25 cellular contexts compared by ENCODE assay signal in genomic region chr3:49001155-49001554, GRCh38. TPM values are rescaled to one million over a fixed set of nuclear protein-coding genes. Genes with fewer than 3 reads are reported as not detected.
A peak's percentile ranks its signal among the peaks of the same experiment; 100 is the strongest.
DNase-seq lines count a peak whose midpoint lies in the region; ATAC-seq, FAIRE-seq and TF ChIP-seq lines count a peak whose summit lies in the region.
"Had no signal": no experiment of that assay in that cellular context is flagged by ENCODE, and none has a peak within 500 bp of the region (broad histone marks: within the 10 kb centered on the region; RNA-seq: fewer than 3 reads in every experiment).

No MANE protein-coding gene starts in this region.

- no peak overlapping the region for H2BK12ac ChIP-seq in H1 (ENCODE audit: low read depth, low read length)

- H3K27me3 ChIP-seq in H1 (replicated peaks in 1 of 4; ENCODE audit: control insufficient read depth in 3 of 4, extremely low read depth in 1 of 4, insufficient read depth in 3 of 4, low read length in 3 of 4) = no peaks in the 10 kb centered on the region
- H3K27me3 ChIP-seq: left lung, stomach, tibial artery had no signal

- TF ChIP-seq RAD21 in H1 (IDR thresholded peaks at IDR 0.05 in 1 of 2, conservative IDR thresholded peaks at IDR 0.05 in 1 of 2; ENCODE audit: low read depth in 2 of 2, low read length in 2 of 2) = no peak

- FAIRE-seq in H1 (lab: Jason Lieb, UNC) = no peak
- FAIRE-seq: endometrium had no signal

- peaks cover 0 to 4% of the 10 kb centered on the region in 2 experiments for H4K20me1 ChIP-seq in H1 (replicated peaks in 1 of 2; ENCODE audit: control insufficient read depth in 1 of 2, insufficient read depth in 2 of 2, low read length in 2 of 2)

- no peak overlapping the region for H3K4me2 ChIP-seq in H1 (ENCODE audit: insufficient read depth in 1 of 2, low read depth in 2 of 2, low read length in 2 of 2)

- TF ChIP-seq POLR2A in H1 (IDR thresholded peaks at IDR 0.05; ENCODE audit: control extremely low read depth in 1 of 2, low read depth in 2 of 2, low read length in 2 of 2) = no peak

- TF ChIP-seq CTCF in HFFc6 (IDR thresholded peaks at IDR 0.05) (peak; percentile 28; the same call in 1 of the 2 replicates), H1 (IDR thresholded peaks at IDR 0.05; ENCODE audit: control extremely low read depth in 1 of 3, insufficient read depth in 1 of 3, low read depth in 1 of 3, low read length in 3 of 3) (peak in 1 of 3 experiments; percentile 16; a peak in 1 of 4 replicates)

- no peaks in the 10 kb centered on the region for H3K9me3 Mint-ChIP-seq in activated naive CD4-positive, alpha-beta T cell treated with anti-CD3 and anti-CD28 coated beads, Interleukin-2, amount 50 U/mL, for 24 hours
- no peaks in the 10 kb centered on the region for H3K9me3 Mint-ChIP-seq in HFFc6
- H3K9me3 Mint-ChIP-seq: T-helper 1 cell treated with Interleukin-12 subunit alpha and Interleukin-12 subunit beta and Interleukin-4 antibody, amounts not matched to agents 30 μg/mL and 1 μg/mL, for 36 hours had no signal

- no peak overlapping the region for H3K4me3 ChIP-seq in H1 (ENCODE audit: extremely low read depth in 1 of 4, insufficient read depth in 2 of 4, low read depth in 3 of 4, low read length in 4 of 4)
- H3K4me3 ChIP-seq: left lung, psoas muscle, SK-N-MC, stomach, tibial artery had no signal

- POLR2A ChIA-PET in H1 (lab: Charles Lee; ENCODE audit: partially characterized antibody) = interaction anchor here (33.9 to 38.8 kb wide), 2 partner anchors 1 to 12 kb away, joined by 1518 read pairs; partner anchors contain the start of genes DALRD3, IMPDH2, NDUFAF3 and P4HTM

- H3K18ac ChIP-seq in H1 (ENCODE audit: extremely low read depth, low read length) = no peak overlapping the region; the same call in 1 of the 2 replicates

- no peaks in the 10 kb centered on the region for H3K27me3 Mint-ChIP-seq in activated naive CD4-positive, alpha-beta T cell treated with anti-CD3 and anti-CD28 coated beads, Interleukin-2, amount 50 U/mL, for 24 hours
- H3K27me3 Mint-ChIP-seq in HFFc6 (ENCODE audit: insufficient read depth) = no peaks in the 10 kb centered on the region

- H3K36me3 Mint-ChIP-seq in activated naive CD4-positive, alpha-beta T cell treated with anti-CD3 and anti-CD28 coated beads, Interleukin-2, amount 50 U/mL, for 24 hours = no peaks in the 10 kb centered on the region
- H3K36me3 Mint-ChIP-seq in HFFc6 (ENCODE audit: low read depth) = 0 out of 2 replicates have a peak, but pooled peaks cover 4% of the 10 kb centered on the region

- peak overlapping the region; percentile 13; the same call in 1 of the 2 replicates for H2BK5ac ChIP-seq in H1 (ENCODE audit: low read depth, low read length)

- no peaks in the 10 kb centered on the region for H3K23me2 ChIP-seq in H1 (ENCODE audit: low read depth, low read length)

- H3K56ac ChIP-seq in H1 (replicated peaks; ENCODE audit: insufficient read length, low read depth, low read length) = no peak overlapping the region

- ATAC-seq in HG03457 (IDR thresholded peaks at IDR 0.05; ENCODE audit: unreplicated experiment) = no peak
- ATAC-seq: left lung, psoas muscle had no signal

- no peak overlapping the region for H3K4me3 Mint-ChIP-seq in activated naive CD4-positive, alpha-beta T cell treated with anti-CD3 and anti-CD28 coated beads, Interleukin-2, amount 50 U/mL, for 24 hours
- H3K4me3 Mint-ChIP-seq in HFFc6 = no peak overlapping the region
- H3K4me3 Mint-ChIP-seq: T-helper 1 cell treated with Interleukin-12 subunit alpha and Interleukin-12 subunit beta and Interleukin-4 antibody, amounts not matched to agents 30 μg/mL and 1 μg/mL, for 36 hours had no signal

- no peak overlapping the region; the same call in 1 of the 2 replicates for H2BK15ac ChIP-seq in H1 (ENCODE audit: low read length)

- CTCF ChIA-PET in H1 (lab: Charles Lee; ENCODE audit: partially characterized antibody) = interaction anchor here (5.1 to 7.3 kb wide), 2 partner anchors 12 to 14 kb away, joined by 42 read pairs; partner anchors contain the start of gene P4HTM

- H3K27ac ChIP-seq in H1 (ENCODE audit: low read depth, low read length) = no peak overlapping the region
- H3K27ac ChIP-seq: left lung, psoas muscle, SK-N-MC, tibial artery had no signal

- no peak for TF ChIP-seq EP300 in H1 (IDR thresholded peaks at IDR 0.05; ENCODE audit: borderline replicate concordance in 1 of 2, low read depth in 2 of 2, low read length in 2 of 2)

- H4K8ac ChIP-seq in H1 (ENCODE audit: extremely low read depth, insufficient read depth, low read length) = no peak overlapping the region

- peaks cover 0 to 17% (median 7%) of the 10 kb centered on the region in 4 experiments; a peak in 5 of 7 replicates for H3K4me1 ChIP-seq in H1 (replicated peaks in 1 of 4; ENCODE audit: control insufficient read depth in 3 of 4, insufficient read depth in 4 of 4, low read length in 3 of 4)

- no peak overlapping the region for H3K9ac ChIP-seq in H1 (replicated peaks in 1 of 4; ENCODE audit: extremely low read depth in 1 of 4, low read depth in 3 of 4, low read length in 3 of 4)

- H3K9me3 ChIP-seq in H1 (ENCODE audit: insufficient read depth in 2 of 2, low read depth in 1 of 2, low read length in 1 of 2) = no peaks in the 10 kb centered on the region
- H3K9me3 ChIP-seq: Caco-2, left lung, psoas muscle, stomach, tibial artery had no signal

- H4K5ac ChIP-seq in H1 (ENCODE audit: insufficient read length, low read depth, low read length) = no peak overlapping the region

- no peak overlapping the region for H3K4ac ChIP-seq in H1 (replicated peaks; ENCODE audit: insufficient read length, low read depth, low read length)

- WGBS in H1 (ENCODE audit: extremely low coverage in 1 of 2, insufficient coverage in 1 of 2, insufficient read length in 1 of 2, insufficient replicate concordance in 2 of 2, low coverage in 1 of 2, low lambda C conversion rate in 2 of 2, missing lambda C conversion rate in 1 of 2), 2 experiments = 87% methylated on average over 6 of the region's 6 CpGs; no CpG with 5 or more reads in 1 of the 2 experiments

- H2AFZ ChIP-seq in H1 (ENCODE audit: low read length) = no peak overlapping the region

- H3K4me1 Mint-ChIP-seq in activated naive CD4-positive, alpha-beta T cell treated with anti-CD3 and anti-CD28 coated beads, Interleukin-2, amount 50 U/mL, for 24 hours = no peaks in the 10 kb centered on the region
- H3K4me1 Mint-ChIP-seq in HFFc6 (ENCODE audit: low read depth) = peaks cover 2% of the 10 kb centered on the region

- no peak overlapping the region for H3K23ac ChIP-seq in H1 (ENCODE audit: insufficient read length)

- H3K14ac ChIP-seq in H1 (ENCODE audit: insufficient read length) = no peak overlapping the region

- no peak overlapping the region for H2BK20ac ChIP-seq in H1 (ENCODE audit: low read length)

- H2BK120ac ChIP-seq in H1 (replicated peaks; ENCODE audit: low read depth, low read length) = no peak overlapping the region

- H2AK5ac ChIP-seq in H1 (ENCODE audit: low read depth, low read length) = no peak overlapping the region

- peak overlapping the region; percentile 36 for H3K27ac Mint-ChIP-seq in activated naive CD4-positive, alpha-beta T cell treated with anti-CD3 and anti-CD28 coated beads, Interleukin-2, amount 50 U/mL, for 24 hours
- no peak overlapping the region for H3K27ac Mint-ChIP-seq in HFFc6
- H3K27ac Mint-ChIP-seq: T-helper 1 cell treated with Interleukin-12 subunit alpha and Interleukin-12 subunit beta and Interleukin-4 antibody, amounts not matched to agents 30 μg/mL and 1 μg/mL, for 36 hours had no signal

- H3K79me1 ChIP-seq in H1 (ENCODE audit: low read depth, low read length) = peaks cover 3% of the 10 kb centered on the region; the same call in 1 of the 2 replicates

- no peak for DNase-seq in activated naive CD4-positive, alpha-beta T cell treated with Interleukin-2 at 50 U/mL for 16 hours
- DNase-seq in HFFc6 = no peak
- DNase-seq in H1 (ENCODE audit: low read depth in 1 of 2, low spot score in 2 of 2) = no peak
- DNase-seq in RKO (ENCODE audit: low spot score) = no peak
- DNase-seq: ACHN; activated CD4-positive, alpha-beta T cell treated with anti-CD3 and anti-CD28 coated beads for 48 hours; activated gamma-delta T cell; aorta; Caco-2; caudate nucleus; HCEC 1CT; left lung; NCI-H1105; NCI-H2029 treated with DMSO at 0.1 percent for 48 hours; NCI-H2227 treated with DMSO at 0.1 percent for 48 hours; NCI-H748 treated with DMSO at 0.1 percent for 48 hours; psoas muscle; RPMI8226; stomach; tibial artery had no signal

- no peaks in the 10 kb centered on the region; a peak in 1 of 8 replicates for H3K36me3 ChIP-seq in H1 (ENCODE audit: control insufficient read depth in 2 of 4, insufficient read depth in 4 of 4, low read length in 3 of 4)

- no peak overlapping the region for H4K91ac ChIP-seq in H1 (replicated peaks; ENCODE audit: insufficient read length, low read length)

- no peaks in the 10 kb centered on the region; a peak in 1 of 4 replicates for H3K79me2 ChIP-seq in H1 (ENCODE audit: control insufficient read depth in 1 of 2, insufficient read depth in 2 of 2, low read length in 2 of 2)

RNA-seq across cellular contexts. Expression of gene WDR6, which starts 6.0 kb away (rescaled TPM):
- 100 to 1,000 TPM; 107 to 123 (median 115) TPM for total RNA-seq in HFFc6 (2021; fragmentation: NEBNext Ultra II Directional; extraction: Animal tissue kit (Norgen Biotek cat#: 25700))
- 180 and 187 TPM in 2 replicates for total RNA-seq in H1 (2021; fragmentation: NEBNext Ultra II Directional; extraction: Animal tissue kit (Norgen Biotek cat#: 25700))
- polyA plus RNA-seq in H1 (2011; rRNA removed) = 257 and 340 TPM in 2 replicates
- polyA plus RNA-seq in H1 (2011; cell fraction: cytosol; rRNA removed) = 262 TPM
- 878 TPM for polyA plus RNA-seq in H1 (2011; cell fraction: nucleus; rRNA removed)
- 176 to 244 TPM (median 215 TPM) in 4 replicates for polyA plus RNA-seq in H1 (2012, experiment 1 of 2)
- 172 TPM for polyA plus RNA-seq in H1 (2012, experiment 2 of 2)
- polyA plus RNA-seq in H1 (2013, experiment 1 of 2) = 84.5 TPM
- 77.8 TPM for polyA plus RNA-seq in H1 (2013, experiment 2 of 2)
- 252 and 296 TPM in 2 replicates for polyA minus RNA-seq in H1 (2011; rRNA and poly(A)+ RNA removed)
- 109 TPM for polyA minus RNA-seq in H1 (2011; cell fraction: cytosol; rRNA and poly(A)+ RNA removed)
- 118 TPM for polyA minus RNA-seq in H1 (2011; cell fraction: nucleus; rRNA and poly(A)+ RNA removed)

RNA-seq across cellular contexts. Expression of gene P4HTM, which starts 11.1 kb away (rescaled TPM):
- 10 to 100 TPM; 29.1 to 41.4 (median 31.6) TPM for total RNA-seq in HFFc6 (2021; fragmentation: NEBNext Ultra II Directional; extraction: Animal tissue kit (Norgen Biotek cat#: 25700))
- 18.6 and 19.1 TPM in 2 replicates for total RNA-seq in H1 (2021; fragmentation: NEBNext Ultra II Directional; extraction: Animal tissue kit (Norgen Biotek cat#: 25700))
- polyA plus RNA-seq in H1 (2011; rRNA removed) = 25.4 and 31.1 TPM in 2 replicates
- polyA plus RNA-seq in H1 (2011; cell fraction: cytosol; rRNA removed) = 29.9 TPM
- 89.3 TPM for polyA plus RNA-seq in H1 (2011; cell fraction: nucleus; rRNA removed)
- 12.6 to 22.7 TPM (median 21.6 TPM) in 4 replicates for polyA plus RNA-seq in H1 (2012, experiment 1 of 2)
- 14.0 TPM for polyA plus RNA-seq in H1 (2012, experiment 2 of 2)
- 18.0 TPM for polyA plus RNA-seq in H1 (2013, experiment 1 of 2)
- 14.1 TPM for polyA plus RNA-seq in H1 (2013, experiment 2 of 2)
- polyA minus RNA-seq in H1 (2011; rRNA and poly(A)+ RNA removed) = 34.6 and 38.0 TPM in 2 replicates
- polyA minus RNA-seq in H1 (2011; cell fraction: cytosol; rRNA and poly(A)+ RNA removed) = 24.7 TPM
- 72.0 TPM for polyA minus RNA-seq in H1 (2011; cell fraction: nucleus; rRNA and poly(A)+ RNA removed)

RNA-seq across cellular contexts. Expression of gene DALRD3, which starts 17.2 kb away (rescaled TPM):
- total RNA-seq in HFFc6 (2021; fragmentation: NEBNext Ultra II Directional; extraction: Animal tissue kit (Norgen Biotek cat#: 25700)) = 10 to 100 TPM; 25.3 to 33.9 (median 29.5) TPM
- total RNA-seq in H1 (2021; fragmentation: NEBNext Ultra II Directional; extraction: Animal tissue kit (Norgen Biotek cat#: 25700)) = 30.4 and 31.6 TPM in 2 replicates
- polyA plus RNA-seq in H1 (2011; rRNA removed) = 86.5 and 95.3 TPM in 2 replicates
- polyA plus RNA-seq in H1 (2011; cell fraction: cytosol; rRNA removed) = 73.1 TPM
- polyA plus RNA-seq in H1 (2011; cell fraction: nucleus; rRNA removed) = 140 TPM
- polyA plus RNA-seq in H1 (2012, experiment 1 of 2) = 34.7 to 40.6 TPM (median 39.8 TPM) in 4 replicates
- 74.3 TPM for polyA plus RNA-seq in H1 (2012, experiment 2 of 2)
- polyA plus RNA-seq in H1 (2013, experiment 1 of 2) = 33.5 TPM
- polyA plus RNA-seq in H1 (2013, experiment 2 of 2) = 33.7 TPM
- polyA minus RNA-seq in H1 (2011; rRNA and poly(A)+ RNA removed) = 87.2 and 103 TPM in 2 replicates
- polyA minus RNA-seq in H1 (2011; cell fraction: cytosol; rRNA and poly(A)+ RNA removed) = 32.7 TPM
- 48.1 TPM for polyA minus RNA-seq in H1 (2011; cell fraction: nucleus; rRNA and poly(A)+ RNA removed)

RNA-seq across cellular contexts. Expression of gene NDUFAF3, which starts 20.8 kb away (rescaled TPM):
- total RNA-seq in HFFc6 (2021; fragmentation: NEBNext Ultra II Directional; extraction: Animal tissue kit (Norgen Biotek cat#: 25700)) = 100 to 1,000 TPM; 129 to 164 (median 153) TPM
- total RNA-seq in H1 (2021; fragmentation: NEBNext Ultra II Directional; extraction: Animal tissue kit (Norgen Biotek cat#: 25700)) = 26.2 and 27.8 TPM in 2 replicates
- 45.5 and 52.1 TPM in 2 replicates for polyA plus RNA-seq in H1 (2011; rRNA removed)
- 31.7 TPM for polyA plus RNA-seq in H1 (2011; cell fraction: cytosol; rRNA removed)
- polyA plus RNA-seq in H1 (2011; cell fraction: nucleus; rRNA removed) = 38.4 TPM
- polyA plus RNA-seq in H1 (2012, experiment 1 of 2) = 10.4 to 48.0 TPM (median 37.5 TPM) in 4 replicates
- 25.5 TPM for polyA plus RNA-seq in H1 (2012, experiment 2 of 2)
- 38.2 TPM for polyA plus RNA-seq in H1 (2013, experiment 1 of 2)
- 40.2 TPM for polyA plus RNA-seq in H1 (2013, experiment 2 of 2)
- 15.3 and 24.4 TPM in 2 replicates for polyA minus RNA-seq in H1 (2011; rRNA and poly(A)+ RNA removed)
- polyA minus RNA-seq in H1 (2011; cell fraction: cytosol; rRNA and poly(A)+ RNA removed) = 24.3 TPM
- polyA minus RNA-seq in H1 (2011; cell fraction: nucleus; rRNA and poly(A)+ RNA removed) = 52.4 TPM

RNA-seq across cellular contexts. Expression of gene IMPDH2, which starts 28.0 kb away (rescaled TPM):
- total RNA-seq in HFFc6 (2021; fragmentation: NEBNext Ultra II Directional; extraction: Animal tissue kit (Norgen Biotek cat#: 25700)) = 100 to 1,000 TPM; 195 to 228 (median 202) TPM
- total RNA-seq in H1 (2021; fragmentation: NEBNext Ultra II Directional; extraction: Animal tissue kit (Norgen Biotek cat#: 25700)) = 409 and 419 TPM in 2 replicates
- polyA plus RNA-seq in H1 (2011; rRNA removed) = 363 and 374 TPM in 2 replicates
- polyA plus RNA-seq in H1 (2011; cell fraction: cytosol; rRNA removed) = 511 TPM
- polyA plus RNA-seq in H1 (2011; cell fraction: nucleus; rRNA removed) = 1,029 TPM
- 385 to 517 TPM (median 516 TPM) in 4 replicates for polyA plus RNA-seq in H1 (2012, experiment 1 of 2)
- 474 TPM for polyA plus RNA-seq in H1 (2012, experiment 2 of 2)
- 339 TPM for polyA plus RNA-seq in H1 (2013, experiment 1 of 2)
- polyA plus RNA-seq in H1 (2013, experiment 2 of 2) = 323 TPM
- 836 and 1,078 TPM in 2 replicates for polyA minus RNA-seq in H1 (2011; rRNA and poly(A)+ RNA removed)
- polyA minus RNA-seq in H1 (2011; cell fraction: cytosol; rRNA and poly(A)+ RNA removed) = 367 TPM
- polyA minus RNA-seq in H1 (2011; cell fraction: nucleus; rRNA and poly(A)+ RNA removed) = 252 TPM
